Comparison of ENCODE assay signal across 1 cellular context in the genomic region with DNA sequence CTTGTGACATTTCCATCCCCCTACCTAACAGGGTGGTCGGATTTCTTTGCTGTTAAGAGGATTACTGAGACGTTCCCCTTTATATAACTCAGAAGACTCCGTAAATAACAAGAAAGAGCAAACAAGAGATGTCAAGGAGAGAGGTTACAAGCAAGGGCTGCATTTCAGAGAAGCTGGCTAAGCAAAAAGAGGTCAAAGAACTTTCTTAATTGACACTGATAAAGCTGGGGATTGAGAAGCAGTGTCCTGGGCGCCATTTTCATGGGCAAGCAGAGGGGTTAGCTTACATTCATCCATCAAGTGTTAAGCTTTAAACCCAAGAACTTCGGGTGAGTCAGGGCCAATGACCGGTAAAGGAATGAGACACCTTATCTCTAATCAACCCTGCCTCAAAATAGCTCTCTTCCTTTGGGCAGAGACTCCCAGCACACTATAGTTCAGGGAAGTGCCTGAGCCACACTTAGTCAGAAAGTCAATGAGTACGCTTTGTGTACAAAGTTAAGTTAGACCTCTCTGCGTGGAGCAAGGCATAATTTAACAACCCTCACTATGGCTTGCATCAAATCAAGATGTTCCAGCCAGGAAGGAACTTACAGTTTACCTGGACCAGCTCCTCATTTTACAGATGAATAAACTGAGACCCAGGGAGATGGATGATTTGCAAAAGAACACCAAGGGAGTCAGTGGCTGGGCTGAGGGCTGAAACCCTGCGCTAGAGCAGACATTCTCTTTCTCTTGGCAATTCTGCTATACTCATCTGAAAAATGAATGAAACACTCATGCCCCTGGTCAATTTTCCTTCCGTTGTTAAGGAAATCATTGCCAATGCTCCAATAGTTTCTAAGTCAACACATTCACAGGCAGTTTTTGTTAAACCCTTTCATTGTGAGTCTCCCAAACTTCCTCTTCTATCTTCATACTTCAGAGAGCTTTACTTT.
TF ChIP-seq lines count a peak whose summit lies in the region.

No MANE protein-coding gene starts in this region.

TF ChIP-seq in liver, 16 proteins besides CTCF, POLR2A, EP300 and RAD21 (continued from another document):
- TF ChIP-seq, protein P1, sequence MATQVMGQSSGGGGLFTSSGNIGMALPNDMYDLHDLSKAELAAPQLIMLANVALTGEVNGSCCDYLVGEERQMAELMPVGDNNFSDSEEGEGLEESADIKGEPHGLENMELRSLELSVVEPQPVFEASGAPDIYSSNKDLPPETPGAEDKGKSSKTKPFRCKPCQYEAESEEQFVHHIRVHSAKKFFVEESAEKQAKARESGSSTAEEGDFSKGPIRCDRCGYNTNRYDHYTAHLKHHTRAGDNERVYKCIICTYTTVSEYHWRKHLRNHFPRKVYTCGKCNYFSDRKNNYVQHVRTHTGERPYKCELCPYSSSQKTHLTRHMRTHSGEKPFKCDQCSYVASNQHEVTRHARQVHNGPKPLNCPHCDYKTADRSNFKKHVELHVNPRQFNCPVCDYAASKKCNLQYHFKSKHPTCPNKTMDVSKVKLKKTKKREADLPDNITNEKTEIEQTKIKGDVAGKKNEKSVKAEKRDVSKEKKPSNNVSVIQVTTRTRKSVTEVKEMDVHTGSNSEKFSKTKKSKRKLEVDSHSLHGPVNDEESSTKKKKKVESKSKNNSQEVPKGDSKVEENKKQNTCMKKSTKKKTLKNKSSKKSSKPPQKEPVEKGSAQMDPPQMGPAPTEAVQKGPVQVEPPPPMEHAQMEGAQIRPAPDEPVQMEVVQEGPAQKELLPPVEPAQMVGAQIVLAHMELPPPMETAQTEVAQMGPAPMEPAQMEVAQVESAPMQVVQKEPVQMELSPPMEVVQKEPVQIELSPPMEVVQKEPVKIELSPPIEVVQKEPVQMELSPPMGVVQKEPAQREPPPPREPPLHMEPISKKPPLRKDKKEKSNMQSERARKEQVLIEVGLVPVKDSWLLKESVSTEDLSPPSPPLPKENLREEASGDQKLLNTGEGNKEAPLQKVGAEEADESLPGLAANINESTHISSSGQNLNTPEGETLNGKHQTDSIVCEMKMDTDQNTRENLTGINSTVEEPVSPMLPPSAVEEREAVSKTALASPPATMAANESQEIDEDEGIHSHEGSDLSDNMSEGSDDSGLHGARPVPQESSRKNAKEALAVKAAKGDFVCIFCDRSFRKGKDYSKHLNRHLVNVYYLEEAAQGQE (IDR thresholded peaks at IDR 0.05): no peak
- TF ChIP-seq HNF4A (conservative IDR thresholded peaks at IDR 0.05) (no peak), GABPA (IDR thresholded peaks at IDR 0.05 in 1 of 2, conservative IDR thresholded peaks at IDR 0.05 in 1 of 2) (no peak), JUND (IDR thresholded peaks at IDR 0.05) (no peak)
